In the genomic region with DNA sequence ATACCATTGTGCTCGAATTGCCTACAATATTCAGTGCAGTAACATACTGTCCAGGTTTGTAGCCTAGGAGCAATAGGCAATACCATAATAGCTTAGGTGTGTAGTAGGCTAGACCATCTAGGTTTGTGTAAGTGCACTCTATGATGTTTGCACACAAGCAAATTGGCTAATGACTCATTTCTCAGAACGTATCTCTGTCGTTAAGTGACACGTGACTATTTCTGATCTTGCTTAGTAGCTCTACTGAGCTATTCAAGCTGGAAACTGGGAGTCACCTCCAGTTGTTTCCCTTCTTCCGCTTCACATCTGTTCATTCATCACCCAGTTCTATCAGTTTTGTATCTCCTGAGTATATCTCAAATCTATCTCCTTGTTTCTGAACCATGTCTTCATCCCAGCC, we compare ENCODE assay signal across 18 cellular contexts.
A peak's percentile ranks its signal among the peaks of the same experiment; 100 is the strongest.
DNase-seq lines count a peak whose midpoint lies in the region; TF ChIP-seq lines count a peak whose summit lies in the region.
"Had no signal": no experiment of that assay in that cellular context is flagged by ENCODE, and none has a peak within 500 bp of the region (broad histone marks: within the 10 kb centered on the region; RNA-seq: fewer than 3 reads in every experiment).

No MANE protein-coding gene starts in this region.

- no peak for TF ChIP-seq POLR2A in breast epithelium (IDR thresholded peaks at IDR 0.05)

- no peak overlapping the region for H3K27ac Mint-ChIP-seq in MCF 10A (ENCODE audit: low read depth, unreplicated experiment)
- H3K27ac Mint-ChIP-seq: CD8-positive, alpha-beta memory T cell; IgD-negative memory B cell; T-cell had no signal

- peaks cover 7% of the 10 kb centered on the region for H3K4me1 Mint-ChIP-seq in MCF 10A (ENCODE audit: insufficient read depth, unreplicated experiment)

- POLR2A ChIA-PET in MCF 10A (lab: Yijun Ruan, JAX): no interaction called here
- POLR2A ChIA-PET in GM10248 (lab: Yijun Ruan, JAX): no interaction called here

- H3K36me3 Mint-ChIP-seq in MCF 10A (ENCODE audit: insufficient read depth, unreplicated experiment): no peaks in the 10 kb centered on the region
- H3K36me3 Mint-ChIP-seq: CD8-positive, alpha-beta memory T cell; IgD-negative memory B cell; T-cell had no signal

- no peak overlapping the region for H3K27ac ChIP-seq in breast epithelium
- H3K27ac ChIP-seq: 22Rv1, BLaER1 had no signal

- CTCF ChIA-PET in MCF 10A (lab: Yijun Ruan, JAX): interaction anchor here (0.6 to 0.7 kb wide), 2 partner anchors 16 to 19 kb away, joined by 3 to 5 read pairs; no protein-coding TSS in a partner anchor
- CTCF ChIA-PET in GM10248 (lab: Yijun Ruan, JAX): no interaction called here

- peaks cover 9% of the 10 kb centered on the region for H3K27me3 Mint-ChIP-seq in MCF 10A (ENCODE audit: insufficient read depth, unreplicated experiment)
- H3K27me3 Mint-ChIP-seq: T-cell had no signal

- H3K4me3 ChIP-seq in breast epithelium: no peak overlapping the region
- H3K4me3 ChIP-seq: BLaER1 had no signal

- no peak overlapping the region for H3K4me3 Mint-ChIP-seq in MCF 10A (ENCODE audit: unreplicated experiment)
- H3K4me3 Mint-ChIP-seq: CD8-positive, alpha-beta memory T cell; IgD-negative memory B cell; T-cell had no signal

- H3K9me3 Mint-ChIP-seq in MCF 10A (ENCODE audit: unreplicated experiment): no peaks in the 10 kb centered on the region
- H3K9me3 Mint-ChIP-seq: CD8-positive, alpha-beta memory T cell; IgD-negative memory B cell; T-cell had no signal

- peak; percentile 39 for DNase-seq in DMS153 (lab: John Stamatoyannopoulos, UW)
- DNase-seq in DMS153 treated with DMSO at 0.1 percent for 48 hours (lab: John Stamatoyannopoulos, UW; ENCODE audit: unreplicated experiment): no peak
- DNase-seq in MCF 10A (ENCODE audit: unreplicated experiment): peak; percentile 17
- DNase-seq in breast epithelium (ENCODE audit: low spot score in 2 of 2): no peak
- peak; percentile 34 for DNase-seq in RKO (ENCODE audit: low spot score)
- no peak for DNase-seq in activated naive CD4-positive, alpha-beta T cell treated with anti-CD3 and anti-CD28 coated beads, Interleukin-2, amount 50 U/mL, for 16 hours
- no peak for DNase-seq in dedifferentiated amniotic fluid mesenchymal stem cell (ENCODE audit: extremely low spot score)
- DNase-seq in GM10248 (ENCODE audit: extremely low spot score): no peak
- DNase-seq: CD8-positive, alpha-beta memory T cell; HCEC 1CT; NCI-H1105; NCI-H187 treated with DMSO at 0.1 percent for 48 hours; NCI-H510A treated with DMSO at 0.1 percent for 48 hours; T-cell; T1000 had no signal

- TF ChIP-seq CTCF in MCF 10A (IDR thresholded peaks at IDR 0.05; ENCODE audit: unreplicated experiment) (no peak), breast epithelium (IDR thresholded peaks at IDR 0.05) (no peak), GM10248 (IDR thresholded peaks at IDR 0.05; ENCODE audit: control extremely low read depth, extremely low read depth, low read depth, missing control alignments) (no peak)

- no peaks in the 10 kb centered on the region for H3K9me3 ChIP-seq in breast epithelium

- intact Hi-C loops in MCF 10A (cut with micrococcal nuclease) (no loop called here), breast epithelium (cut with DNase I; ENCODE audit: low total_unique reads) (no loop called here)

- H3K4me1 ChIP-seq in breast epithelium: peaks cover 0 to 4% of the 10 kb centered on the region in 2 donors

- no peaks in the 10 kb centered on the region for H3K27me3 ChIP-seq in breast epithelium
- H3K27me3 ChIP-seq: BLaER1 had no signal

- no peaks in the 10 kb centered on the region for H3K36me3 ChIP-seq in breast epithelium
- H3K36me3 ChIP-seq: BLaER1 had no signal

- BruUV-seq in MCF 10A (replicated peaks; lab: Mats Ljungman, UMichigan): no TSS peak

Comparison
In these comparisons a context has a peak if more than half of its experiments do, and no peak if none do; other contexts are left out.
1. DNase-seq: peak in DMS153 (single experiment), MCF 10A (single experiment) and RKO (single experiment); none in DMS153 treated with DMSO at 0.1 percent for 48 hours (single experiment), breast epithelium (0 of 2), activated naive CD4-positive, alpha-beta T cell treated with anti-CD3 and anti-CD28 coated beads, Interleukin-2, amount 50 U/mL, for 16 hours (single experiment), dedifferentiated amniotic fluid mesenchymal stem cell (single experiment) and GM10248 (single experiment).